ENCODE assay signal across 8 cellular contexts in the genomic region with DNA sequence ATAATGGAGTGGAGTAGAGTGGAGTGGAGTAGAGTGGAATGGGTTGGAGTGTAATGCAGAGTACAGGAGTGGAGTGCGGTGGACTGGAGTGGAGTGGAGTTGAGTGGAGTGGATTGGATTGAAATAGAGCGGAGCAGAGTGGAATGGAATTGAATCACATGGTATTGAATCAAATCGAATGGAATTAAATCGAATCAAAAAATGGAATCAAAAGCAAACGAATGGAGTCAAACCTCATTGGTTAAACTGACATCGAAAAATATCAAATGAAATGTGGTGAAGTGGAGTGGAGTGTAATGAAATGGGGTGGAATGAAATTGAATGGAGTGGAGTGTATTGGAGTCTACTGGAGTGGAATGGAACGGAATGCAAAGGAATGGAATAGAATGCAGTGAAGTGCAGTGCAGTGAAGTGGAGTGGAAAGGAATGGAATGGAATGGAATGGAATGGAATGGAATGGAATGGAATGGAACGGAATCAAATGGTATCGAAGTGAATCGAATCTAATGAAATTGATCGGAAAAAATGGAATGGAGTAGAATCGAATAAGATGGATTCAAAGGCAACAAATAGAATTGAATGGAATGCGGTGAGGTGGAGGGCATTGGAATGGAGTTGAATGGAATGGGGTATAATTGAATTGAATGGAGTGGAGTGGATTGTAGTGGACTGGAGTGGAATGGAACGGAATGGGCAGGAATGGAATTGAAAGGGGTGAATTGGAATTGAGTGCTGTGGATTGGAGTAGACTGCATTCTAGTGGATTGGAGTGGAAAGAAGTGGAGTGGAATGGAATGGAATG.
A peak's percentile ranks its signal among the peaks of the same experiment; 100 is the strongest.
DNase-seq lines count a peak whose midpoint lies in the region; ATAC-seq and TF ChIP-seq lines count a peak whose summit lies in the region.
"Not testable (repeated sequence)": the region's sequence is repeated elsewhere in the genome, so short reads cannot be mapped to it uniquely, and the experiment has no call there.

No MANE protein-coding gene starts in this region.

- peaks cover 24% of the 10 kb centered on the region for H3K27me3 Mint-ChIP-seq in WTC11 (ENCODE audit: low read depth)
- not testable (repeated sequence) for H3K27me3 Mint-ChIP-seq in activated naive CD4-positive, alpha-beta T cell treated with anti-CD3 and anti-CD28 coated beads, Interleukin-2, amount 10 ng/mL, durations not matched to agents 7 days and 5 days

- not testable (repeated sequence) for TF ChIP-seq CTCF in WTC11 (IDR thresholded peaks at IDR 0.05)

- H3K9me3 Mint-ChIP-seq in WTC11 = peaks cover 34% of the 10 kb centered on the region
- peaks cover 37% of the 10 kb centered on the region for H3K9me3 Mint-ChIP-seq in activated naive CD4-positive, alpha-beta T cell treated with anti-CD3 and anti-CD28 coated beads, Interleukin-2, amount 10 ng/mL, durations not matched to agents 7 days and 5 days

- DNase-seq in A172 (ENCODE audit: low spot score) (peak; percentile 51), WTC11 (ENCODE audit: low spot score) (peak; percentile 56), epidermal melanocyte (ENCODE audit: insufficient read length, low spot score) (peak; percentile 64), left kidney (ENCODE audit: low read depth, low spot score) (peak; percentile 54)
- peak; percentile 40 for DNase-seq in activated naive CD4-positive, alpha-beta T cell treated with anti-CD3 and anti-CD28 coated beads, Interleukin-2, amount 10 ng/mL, durations not matched to agents 7 days and 5 days
- peak; percentile 1 to 17 for DNase-seq in stimulated activated CD4-positive, alpha-beta T cell treated with anti-CD3 and anti-CD28 coated beads, Interleukin-12 subunit alpha, Interleukin-12 subunit beta, amount 100 ng/mL, for 24 hours (ENCODE audit: low read depth in 2 of 2)

- H3K4me3 Mint-ChIP-seq in WTC11; activated naive CD4-positive, alpha-beta T cell treated with anti-CD3 and anti-CD28 coated beads, Interleukin-2, amount 10 ng/mL, durations not matched to agents 7 days and 5 days: not testable (repeated sequence)

- ATAC-seq in GM18868 (IDR thresholded peaks at IDR 0.05; ENCODE audit: unreplicated experiment) (peak; percentile 61), HG03045 (IDR thresholded peaks at IDR 0.05; ENCODE audit: unreplicated experiment) (peak; percentile 63)
- not testable (repeated sequence) for ATAC-seq in WTC11

- POLR2A ChIA-PET in WTC11 (lab: Charles Lee) = not testable (repeated sequence)

- H3K4me1 Mint-ChIP-seq in WTC11; activated naive CD4-positive, alpha-beta T cell treated with anti-CD3 and anti-CD28 coated beads, Interleukin-2, amount 10 ng/mL, durations not matched to agents 7 days and 5 days: not testable (repeated sequence)

- H3K27ac Mint-ChIP-seq in WTC11; activated naive CD4-positive, alpha-beta T cell treated with anti-CD3 and anti-CD28 coated beads, Interleukin-2, amount 10 ng/mL, durations not matched to agents 7 days and 5 days: not testable (repeated sequence)

- peaks cover 39% of the 10 kb centered on the region for H3K36me3 Mint-ChIP-seq in WTC11
- H3K36me3 Mint-ChIP-seq in activated naive CD4-positive, alpha-beta T cell treated with anti-CD3 and anti-CD28 coated beads, Interleukin-2, amount 10 ng/mL, durations not matched to agents 7 days and 5 days = peaks cover 16% of the 10 kb centered on the region

- CTCF ChIA-PET in WTC11 (lab: Charles Lee); activated naive CD4-positive, alpha-beta T cell treated with anti-CD3 and anti-CD28 coated beads, Interleukin-2, amount 10 ng/mL, durations not matched to agents 7 days and 5 days (lab: Charles Lee): not testable (repeated sequence)

TF ChIP-seq in WTC11, 78 proteins besides CTCF, POLR2A, EP300 and RAD21:
- TF ChIP-seq, protein P1, sequence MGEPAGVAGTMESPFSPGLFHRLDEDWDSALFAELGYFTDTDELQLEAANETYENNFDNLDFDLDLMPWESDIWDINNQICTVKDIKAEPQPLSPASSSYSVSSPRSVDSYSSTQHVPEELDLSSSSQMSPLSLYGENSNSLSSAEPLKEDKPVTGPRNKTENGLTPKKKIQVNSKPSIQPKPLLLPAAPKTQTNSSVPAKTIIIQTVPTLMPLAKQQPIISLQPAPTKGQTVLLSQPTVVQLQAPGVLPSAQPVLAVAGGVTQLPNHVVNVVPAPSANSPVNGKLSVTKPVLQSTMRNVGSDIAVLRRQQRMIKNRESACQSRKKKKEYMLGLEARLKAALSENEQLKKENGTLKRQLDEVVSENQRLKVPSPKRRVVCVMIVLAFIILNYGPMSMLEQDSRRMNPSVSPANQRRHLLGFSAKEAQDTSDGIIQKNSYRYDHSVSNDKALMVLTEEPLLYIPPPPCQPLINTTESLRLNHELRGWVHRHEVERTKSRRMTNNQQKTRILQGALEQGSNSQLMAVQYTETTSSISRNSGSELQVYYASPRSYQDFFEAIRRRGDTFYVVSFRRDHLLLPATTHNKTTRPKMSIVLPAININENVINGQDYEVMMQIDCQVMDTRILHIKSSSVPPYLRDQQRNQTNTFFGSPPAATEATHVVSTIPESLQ (CRISPR knock-in tag; IDR thresholded peaks at IDR 0.05) = peak; percentile 89
- 0 out of 2 replicates have a peak, but pooled peaks have one; percentile 75 for TF ChIP-seq NR1H2 (CRISPR knock-in tag; IDR thresholded peaks at IDR 0.05)
TF ChIP-seq in WTC11: peak in this region for 2; not testable (repeated sequence) for 76.

Comparison
In these comparisons a context has a peak if more than half of its experiments do, and no peak if none do; other contexts are left out.
1. DNase-seq: peak in every context shown above with its lines; median percentile 64 in epidermal melanocyte; 56 in WTC11; 54 in left kidney; 51 in A172; 40 in activated naive CD4-positive, alpha-beta T cell treated with anti-CD3 and anti-CD28 coated beads, Interleukin-2, amount 10 ng/mL, durations not matched to agents 7 days and 5 days; 9 in stimulated activated CD4-positive, alpha-beta T cell treated with anti-CD3 and anti-CD28 coated beads, Interleukin-12 subunit alpha, Interleukin-12 subunit beta, amount 100 ng/mL, for 24 hours.